8 cellular contexts compared by ENCODE assay signal in the genomic region with DNA sequence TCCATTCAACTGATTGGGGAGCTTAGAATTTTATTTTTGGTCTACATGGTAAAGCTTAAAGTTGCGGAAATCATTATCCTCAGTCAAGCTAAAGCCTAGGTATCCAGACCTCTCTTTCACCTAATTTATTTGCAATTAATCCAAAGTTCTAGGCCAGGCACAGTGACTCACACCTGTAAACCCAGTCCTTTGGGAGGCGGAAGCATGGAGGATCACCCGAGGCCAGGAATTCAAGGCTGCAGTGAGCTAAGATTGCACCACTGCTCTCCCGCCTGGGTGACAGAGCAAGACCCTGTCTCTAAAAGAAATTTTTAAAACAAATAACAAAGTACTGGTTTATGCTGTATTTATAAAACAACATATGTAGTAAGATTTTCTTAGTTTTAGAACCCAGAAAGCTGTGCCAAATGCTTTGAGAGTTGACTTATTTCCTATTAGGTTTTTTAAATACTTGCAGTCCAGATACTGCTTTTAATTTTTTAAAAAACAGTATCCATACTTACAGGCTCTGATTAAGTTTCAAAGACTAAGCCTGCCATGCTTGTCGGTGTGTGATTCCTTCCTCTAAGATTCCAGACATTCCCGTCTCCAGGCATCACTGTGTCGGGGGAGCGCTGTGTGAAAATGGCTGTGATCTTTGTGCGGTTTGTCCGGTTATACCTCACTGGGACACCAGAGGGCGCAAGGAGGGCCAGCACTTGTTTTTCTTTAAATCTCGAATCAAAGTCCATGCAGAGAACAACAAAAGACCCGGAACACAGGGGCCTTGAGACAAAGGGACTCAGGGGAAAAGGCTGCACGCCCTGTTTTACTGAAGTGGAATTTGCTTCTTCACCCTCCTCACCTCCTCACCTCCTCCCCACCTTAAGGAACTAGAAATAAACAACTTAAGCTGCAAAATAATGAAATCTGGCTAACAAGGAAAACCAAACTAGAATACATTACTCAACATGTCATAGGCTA. TPM values are rescaled to one million over a fixed set of nuclear protein-coding genes. Genes with fewer than 3 reads are reported as not detected.
A peak's percentile ranks its signal among the peaks of the same experiment; 100 is the strongest.
DNase-seq lines count a peak whose midpoint lies in the region; ATAC-seq and TF ChIP-seq lines count a peak whose summit lies in the region.

No MANE protein-coding gene starts in this region.

- H3F3A ChIP-seq in SK-N-SH (replicated peaks; ENCODE audit: insufficient read depth): peaks cover 7% of the 10 kb centered on the region

- H3K23ac ChIP-seq in trophoblast cell (ENCODE audit: low read length): no peak overlapping the region

- H2BK120ac ChIP-seq in trophoblast cell (ENCODE audit: insufficient read depth, low read length, poor library complexity): peak overlapping the region; percentile 89

- peak overlapping the region; percentile 94 for H2AFZ ChIP-seq in SK-N-SH (ENCODE audit: low read depth)
- H2AFZ ChIP-seq in trophoblast cell (ENCODE audit: insufficient read depth, low read length, poor library complexity): no peak overlapping the region

- H2BK5ac ChIP-seq in trophoblast cell (ENCODE audit: low read depth, low read length, poor library complexity): peak overlapping the region; percentile 73

- H3K79me2 ChIP-seq in SK-N-SH (ENCODE audit: insufficient read depth) (no peaks in the 10 kb centered on the region), trophoblast cell (ENCODE audit: control insufficient read depth, insufficient read depth, low read length, poor library complexity) (no peaks in the 10 kb centered on the region)

- DNase-seq in GM10266 (ENCODE audit: extremely low spot score): peak; percentile 67
- DNase-seq in HFFc6: peak; percentile 80
- DNase-seq in NB4 (ENCODE audit: low read depth): peak; percentile 88
- peak; percentile 76 for DNase-seq in SK-N-SH
- DNase-seq in activated naive CD8-positive, alpha-beta T cell treated with anti-CD3 and anti-CD28 coated beads, Interleukin-2, amount 10 ng/mL, durations not matched to agents 7 days and 5 days: peak; percentile 79
- peak; percentile 89 for DNase-seq in Right ventricle myocardium superior
- peak; percentile 92 to 97 for DNase-seq in trophoblast cell
- peak; percentile 91 for DNase-seq in type B pancreatic cell (ENCODE audit: extremely low spot score, unreplicated experiment)

- peak overlapping the region; percentile 43 for H3K4me2 ChIP-seq in SK-N-SH
- H3K4me2 ChIP-seq in trophoblast cell (ENCODE audit: low read length): no peak overlapping the region

- H3K4ac ChIP-seq in trophoblast cell (ENCODE audit: low read depth, low read length): no peak overlapping the region

- peaks cover 4% of the 10 kb centered on the region for H3K27me3 Mint-ChIP-seq in HFFc6 (ENCODE audit: insufficient read depth)
- H3K27me3 Mint-ChIP-seq in activated naive CD8-positive, alpha-beta T cell treated with anti-CD3 and anti-CD28 coated beads, Interleukin-2, amount 10 ng/mL, durations not matched to agents 7 days and 5 days: peaks cover 7% of the 10 kb centered on the region
- no peaks in the 10 kb centered on the region for H3K27me3 Mint-ChIP-seq in type B pancreatic cell

- no peaks in the 10 kb centered on the region for H3K9me2 ChIP-seq in SK-N-SH

- no peak overlapping the region for H3K4me3 ChIP-seq in NB4 (ENCODE audit: low read depth, low read length)
- peak overlapping the region in 1 of 2 experiments; percentile 18; a peak in 1 of 4 replicates for H3K4me3 ChIP-seq in SK-N-SH (ENCODE audit: low read depth in 2 of 2, low read length in 1 of 2)
- H3K4me3 ChIP-seq in trophoblast cell (ENCODE audit: low read depth, low read length): no peak overlapping the region

- 24% methylated on average over 14 of the region's 14 CpGs for WGBS in SK-N-SH (ENCODE audit: low lambda C conversion rate)
- WGBS in trophoblast cell (ENCODE audit: extremely low coverage, insufficient coverage, insufficient read length): no CpG with 5 or more reads among the region's 14 CpGs

- peaks cover 2% of the 10 kb centered on the region for H3K79me1 ChIP-seq in trophoblast cell (ENCODE audit: low read length)

- intact Hi-C loops in Right ventricle myocardium superior (cut with DNase I): no loop called here

- H3K4me1 ChIP-seq in SK-N-SH (ENCODE audit: control insufficient read depth in 1 of 2, insufficient read depth in 2 of 2, low read depth in 1 of 2, low read length in 1 of 2) (peaks cover 5% of the 10 kb centered on the region in 2 experiments; a peak in 2 of 4 replicates), trophoblast cell (ENCODE audit: control insufficient read depth in 1 of 2, insufficient read depth in 2 of 2, low read length in 2 of 2) (peaks cover 0 to 5% of the 10 kb centered on the region in 2 experiments)

- peak overlapping the region; percentile 86 for H4K91ac ChIP-seq in trophoblast cell (ENCODE audit: low read depth, low read length)

- H3K27ac Mint-ChIP-seq in HFFc6: peak overlapping the region; percentile 87
- peak overlapping the region; percentile 94 for H3K27ac Mint-ChIP-seq in activated naive CD8-positive, alpha-beta T cell treated with anti-CD3 and anti-CD28 coated beads, Interleukin-2, amount 10 ng/mL, durations not matched to agents 7 days and 5 days
- peak overlapping the region; percentile 96 for H3K27ac Mint-ChIP-seq in type B pancreatic cell

- TF ChIP-seq POLR2A in NB4 (IDR thresholded peaks at IDR 0.05; ENCODE audit: extremely low read depth, insufficient read length): no peak

- H3K9ac ChIP-seq in SK-N-SH: peak overlapping the region; percentile 61; the same call in 1 of the 2 replicates
- H3K9ac ChIP-seq in trophoblast cell (ENCODE audit: low read length): no peak overlapping the region

- H3K27ac ChIP-seq in SK-N-SH (ENCODE audit: low read depth in 2 of 2, low read length in 1 of 2) (peak overlapping the region; percentile 69 to 80), trophoblast cell (ENCODE audit: low read depth, low read length) (peak overlapping the region; percentile 78)

- no peak overlapping the region for H3K18ac ChIP-seq in trophoblast cell (ENCODE audit: low read length)

- no peaks in the 10 kb centered on the region for H3K36me3 ChIP-seq in SK-N-SH (replicated peaks in 1 of 2; ENCODE audit: control insufficient read depth in 1 of 2, insufficient read depth in 2 of 2, low read length in 1 of 2)
- H3K36me3 ChIP-seq in trophoblast cell (ENCODE audit: control insufficient read depth in 1 of 2, insufficient read depth in 2 of 2, low read length in 2 of 2): no peaks in the 10 kb centered on the region

- H3K14ac ChIP-seq in trophoblast cell (ENCODE audit: low read length): peak overlapping the region; percentile 77

- H3K4me1 Mint-ChIP-seq in HFFc6 (ENCODE audit: low read depth) (peaks cover 13% of the 10 kb centered on the region), type B pancreatic cell (ENCODE audit: unreplicated experiment) (peaks cover 16% of the 10 kb centered on the region)
- peaks cover 8% of the 10 kb centered on the region for H3K4me1 Mint-ChIP-seq in activated naive CD8-positive, alpha-beta T cell treated with anti-CD3 and anti-CD28 coated beads, Interleukin-2, amount 10 ng/mL, durations not matched to agents 7 days and 5 days

- H3K9me3 Mint-ChIP-seq in HFFc6 (no peaks in the 10 kb centered on the region), type B pancreatic cell (no peaks in the 10 kb centered on the region)
- H3K9me3 Mint-ChIP-seq in activated naive CD8-positive, alpha-beta T cell treated with anti-CD3 and anti-CD28 coated beads, Interleukin-2, amount 10 ng/mL, durations not matched to agents 7 days and 5 days: no peaks in the 10 kb centered on the region

- H4K12ac ChIP-seq in trophoblast cell (ENCODE audit: low read depth, low read length): no peak overlapping the region

- no peak overlapping the region for H2AK5ac ChIP-seq in trophoblast cell (ENCODE audit: low read length)

- H4K20me1 ChIP-seq in SK-N-SH (ENCODE audit: insufficient read depth): no peaks in the 10 kb centered on the region

- TF ChIP-seq CTCF in GM10266 (IDR thresholded peaks at IDR 0.05; ENCODE audit: control insufficient read depth, insufficient read depth, low read depth, missing control alignments) (peak; percentile 88), HFFc6 (IDR thresholded peaks at IDR 0.05) (peak; percentile 92), NB4 (IDR thresholded peaks at IDR 0.05; ENCODE audit: low read depth, low read length) (peak; percentile 98), SK-N-SH (IDR thresholded peaks at IDR 0.05) (peak; percentile 90), type B pancreatic cell (conservative IDR thresholded peaks at IDR 0.05) (peak; percentile 95)

- H3K4me3 Mint-ChIP-seq in HFFc6 (peak overlapping the region; percentile 63), type B pancreatic cell (peak overlapping the region; percentile 80)
- peak overlapping the region; percentile 74 for H3K4me3 Mint-ChIP-seq in activated naive CD8-positive, alpha-beta T cell treated with anti-CD3 and anti-CD28 coated beads, Interleukin-2, amount 10 ng/mL, durations not matched to agents 7 days and 5 days

- no peaks in the 10 kb centered on the region for H3K27me3 ChIP-seq in SK-N-SH (ENCODE audit: insufficient read depth)
- H3K27me3 ChIP-seq in trophoblast cell (ENCODE audit: insufficient read depth, low read length): no peaks in the 10 kb centered on the region

- CTCF ChIA-PET in SK-N-SH (lab: Yijun Ruan, JAX): interaction anchor here (0.6 to 4.3 kb wide), 28 partner anchors 8 to 508 kb away, joined by 3 to 37 read pairs (median 4); a partner anchor contains a TSS

- no peaks in the 10 kb centered on the region for H3K9me3 ChIP-seq in SK-N-SH
- no peaks in the 10 kb centered on the region for H3K9me3 ChIP-seq in trophoblast cell (ENCODE audit: insufficient read depth, low read depth, low read length)

- peak overlapping the region; percentile 15 for H2BK12ac ChIP-seq in trophoblast cell (ENCODE audit: low read length)

- H3K36me3 Mint-ChIP-seq in HFFc6 (ENCODE audit: low read depth) (no peaks in the 10 kb centered on the region), type B pancreatic cell (no peaks in the 10 kb centered on the region)
- H3K36me3 Mint-ChIP-seq in activated naive CD8-positive, alpha-beta T cell treated with anti-CD3 and anti-CD28 coated beads, Interleukin-2, amount 10 ng/mL, durations not matched to agents 7 days and 5 days: no peaks in the 10 kb centered on the region

- POLR2A ChIA-PET in SK-N-SH (lab: Yijun Ruan, JAX): interaction anchor here (0.7 to 1.2 kb wide), 2 partner anchors 10 to 13 kb away, joined by 3 to 8 read pairs; no protein-coding TSS in a partner anchor
- POLR2A ChIA-PET in activated naive CD8-positive, alpha-beta T cell treated with anti-CD3 and anti-CD28 coated beads, Interleukin-2, amount 10 ng/mL, durations not matched to agents 7 days and 5 days (lab: Charles Lee): interaction anchor here (0.7 to 5.5 kb wide), 5 partner anchors 13 to 161 kb away, joined by 3 to 98 read pairs (median 5); a partner anchor contains a TSS

- H4K8ac ChIP-seq in trophoblast cell (ENCODE audit: low read depth, low read length): peak overlapping the region; percentile 91

- TF ChIP-seq EP300 in SK-N-SH (IDR thresholded peaks at IDR 0.05; ENCODE audit: borderline replicate concordance in 1 of 2, low read depth in 1 of 2, low read length in 1 of 2): peak in 1 of 2 experiments; percentile 17; a peak in 1 of 4 replicates

- peak; percentile 89 for ATAC-seq in activated naive CD8-positive, alpha-beta T cell treated with anti-CD3 and anti-CD28 coated beads, Interleukin-2, amount 10 ng/mL, durations not matched to agents 7 days and 5 days (ENCODE audit: low read depth)
- ATAC-seq in Right ventricle myocardium superior (ENCODE audit: poor library complexity): peak; percentile 93

- TF ChIP-seq RAD21 in SK-N-SH (IDR thresholded peaks at IDR 0.05; ENCODE audit: low read length): peak; percentile 75

RNA-seq across cellular contexts. Expression of a gene that starts 24.6 kb away (rescaled TPM):
- total RNA-seq in HFFc6 (2021; fragmentation: NEBNext Ultra II Directional; extraction: Animal tissue kit (Norgen Biotek cat#: 25700)): 100 to 1,000 TPM in 1 of 6 experiments, 10 to 100 TPM in 5; 48.4 to 112 (median 98.2) TPM
- polyA plus RNA-seq in SK-N-SH (2012; rRNA removed): 20.8 and 22.1 TPM in 2 replicates
- 26.7 and 28.2 TPM in 2 replicates for polyA plus RNA-seq in SK-N-SH (2012; cell fraction: cytosol; rRNA removed)
- polyA plus RNA-seq in SK-N-SH (2012; cell fraction: nucleus; rRNA removed): 15.5 and 16.7 TPM in 2 replicates
- total RNA-seq in activated naive CD8-positive, alpha-beta T cell treated with anti-CD3 and anti-CD28 coated beads, Interleukin-2, amount 10 ng/mL, durations not matched to agents 7 days and 5 days: 100 to 1,000 TPM; 279 to 291 TPM
- total RNA-seq in Right ventricle myocardium superior: 15.2 TPM
- 64.6 and 66.7 TPM in 2 replicates for polyA plus RNA-seq in trophoblast cell (2013)
- total RNA-seq in type B pancreatic cell (ENCODE audit: low replicate concordance): 115 and 178 TPM in 2 replicates
